Comparison of ENCODE assay signal across 8 cellular contexts in genomic region chr14:51996148-51996746, GRCh38. TPM values are rescaled to one million over a fixed set of nuclear protein-coding genes. Genes with fewer than 3 reads are reported as not detected.
A peak's percentile ranks its signal among the peaks of the same experiment; 100 is the strongest.
DNase-seq lines count a peak whose midpoint lies in the region; ATAC-seq and TF ChIP-seq lines count a peak whose summit lies in the region.

No MANE protein-coding gene starts in this region.

- H3K4me1 Mint-ChIP-seq in activated CD8-positive, alpha-beta T cell treated with anti-CD3 and anti-CD28 coated beads for 36 hours (ENCODE audit: low read depth) = peaks cover 34% of the 10 kb centered on the region

- TF ChIP-seq EP300 in upper lobe of left lung (IDR thresholded peaks at IDR 0.05) = no peak

- peak; percentile 67 for TF ChIP-seq CTCF in cardiac muscle cell (IDR thresholded peaks at IDR 0.05; ENCODE audit: low read depth, low read length)
- peak; percentile 85 for TF ChIP-seq CTCF in activated CD8-positive, alpha-beta T cell treated with anti-CD3 and anti-CD28 coated beads for 36 hours (IDR thresholded peaks at IDR 0.05)
- TF ChIP-seq CTCF in hepatocyte (IDR thresholded peaks at IDR 0.05; ENCODE audit: poor library complexity) = peak; percentile 72
- TF ChIP-seq CTCF in upper lobe of left lung (IDR thresholded peaks at IDR 0.05) = peak; percentile 26 to 71 (median 49)

- H3K4me2 ChIP-seq in hepatocyte = no peak overlapping the region

- H3K9me3 ChIP-seq in cardiac muscle cell (ENCODE audit: low read depth) = no peaks in the 10 kb centered on the region
- H3K9me3 ChIP-seq in hepatocyte (ENCODE audit: low read depth) = no peaks in the 10 kb centered on the region
- no peaks in the 10 kb centered on the region for H3K9me3 ChIP-seq in upper lobe of left lung

- H3K27ac Mint-ChIP-seq in activated CD8-positive, alpha-beta T cell treated with anti-CD3 and anti-CD28 coated beads for 36 hours = no peak overlapping the region

- TF ChIP-seq POLR2A in upper lobe of left lung (IDR thresholded peaks at IDR 0.05) = no peak

- CTCF ChIA-PET in activated CD8-positive, alpha-beta T cell treated with anti-CD3 and anti-CD28 coated beads for 36 hours (lab: Charles Lee) = interaction anchor here (0.6 to 5.9 kb wide), 22 partner anchors 10 to 277 kb away, joined by 3 to 36 read pairs (median 4); partner anchors contain the start of gene NID2

- peaks cover 42% of the 10 kb centered on the region for H3K79me2 ChIP-seq in hepatocyte

- H3K9me3 Mint-ChIP-seq in activated CD8-positive, alpha-beta T cell treated with anti-CD3 and anti-CD28 coated beads for 36 hours = no peaks in the 10 kb centered on the region

- H3K27ac ChIP-seq in cardiac muscle cell (peak overlapping the region; percentile 3), hepatocyte (no peak overlapping the region), upper lobe of left lung (no peak overlapping the region)

- intact Hi-C loops in cardiac septum (cut with DNase I) = loop anchor here (1.0 kb wide), 1 partner anchor 135 kb away; no protein-coding TSS in a partner anchor
- intact Hi-C loops in activated CD8-positive, alpha-beta T cell treated with anti-CD3 and anti-CD28 coated beads for 36 hours (cut with micrococcal nuclease) = loop anchor here (5.0 kb wide), 1 partner anchor 136 kb away; no protein-coding TSS in a partner anchor

- H3K4me3 Mint-ChIP-seq in activated CD8-positive, alpha-beta T cell treated with anti-CD3 and anti-CD28 coated beads for 36 hours = no peak overlapping the region

- peaks cover 46% of the 10 kb centered on the region for H3K36me3 Mint-ChIP-seq in activated CD8-positive, alpha-beta T cell treated with anti-CD3 and anti-CD28 coated beads for 36 hours (ENCODE audit: low read depth)

- H3K4me3 ChIP-seq in cardiac muscle cell = no peak overlapping the region
- no peak overlapping the region for H3K4me3 ChIP-seq in hepatocyte
- no peak overlapping the region for H3K4me3 ChIP-seq in upper lobe of left lung

- no peak for ATAC-seq in activated CD8-positive, alpha-beta T cell treated with anti-CD3 and anti-CD28 coated beads for 36 hours
- no peak for ATAC-seq in upper lobe of left lung (ENCODE audit: low FRiP score in 2 of 2)
- ATAC-seq in GM21360 (IDR thresholded peaks at IDR 0.05; ENCODE audit: unreplicated experiment) = no peak
- ATAC-seq in HG02642 (IDR thresholded peaks at IDR 0.05; ENCODE audit: poor library complexity, unreplicated experiment) = no peak

- no peak overlapping the region for H2AFZ ChIP-seq in hepatocyte

- H4K20me1 ChIP-seq in hepatocyte (ENCODE audit: insufficient read depth, poor library complexity, severe bottlenecking) = no peaks in the 10 kb centered on the region

- 47% methylated on average over 4 of the region's 4 CpGs for WGBS in hepatocyte (ENCODE audit: low lambda C conversion rate, missing lambda C conversion rate)
- 48 to 49% methylated on average over 4 of the region's 4 CpGs for WGBS in upper lobe of left lung, 2 donors

- H3K4me1 ChIP-seq in cardiac muscle cell (ENCODE audit: low read depth) (peaks cover 7% of the 10 kb centered on the region), hepatocyte (ENCODE audit: insufficient read depth) (no peaks in the 10 kb centered on the region), upper lobe of left lung (peaks cover 0 to 4% (median 0%) of the 10 kb centered on the region in 4 donors)

- H3K27me3 Mint-ChIP-seq in activated CD8-positive, alpha-beta T cell treated with anti-CD3 and anti-CD28 coated beads for 36 hours = no peaks in the 10 kb centered on the region

- H3K36me3 ChIP-seq in cardiac muscle cell (peaks cover 60% of the 10 kb centered on the region), hepatocyte (replicated peaks; ENCODE audit: insufficient read depth, low read depth) (peaks cover 2% of the 10 kb centered on the region), upper lobe of left lung (peaks cover 10 to 86% (median 28%) of the 10 kb centered on the region in 4 donors)

- POLR2A ChIA-PET in activated CD8-positive, alpha-beta T cell treated with anti-CD3 and anti-CD28 coated beads for 36 hours (lab: Charles Lee) = interaction anchor here (0.9 kb wide), 1 partner anchor 8 kb away, joined by 4 read pairs; no protein-coding TSS in a partner anchor

- no peaks in the 10 kb centered on the region for H3K9me2 ChIP-seq in hepatocyte (replicated peaks; ENCODE audit: insufficient read depth)

- DNase-seq in cardiac muscle cell (ENCODE audit: low read depth in 1 of 2, low spot score in 1 of 2) (peak; percentile 60 to 78), cardiac septum (ENCODE audit: low spot score) (no peak), hepatocyte (ENCODE audit: low spot score) (peak; percentile 55), upper lobe of left lung (no peak), NCI-H1417 (lab: John Stamatoyannopoulos, UW) (no peak)
- DNase-seq in activated CD8-positive, alpha-beta T cell treated with anti-CD3 and anti-CD28 coated beads for 36 hours = peak; percentile 15

- H3K27me3 ChIP-seq in cardiac muscle cell (no peaks in the 10 kb centered on the region), hepatocyte (no peaks in the 10 kb centered on the region), upper lobe of left lung (no peaks in the 10 kb centered on the region)

RNA-seq across cellular contexts. Expression of gene RTRAF, which starts 6.9 kb away (rescaled TPM):
- total RNA-seq in cardiac muscle cell (60.6 and 129 TPM in 2 replicates), cardiac septum (159 TPM), hepatocyte (94.7 and 96.8 TPM in 2 replicates), upper lobe of left lung (100 to 1,000 TPM in 2 of 6 donors, 10 to 100 TPM in 3, 1 to 10 TPM in 1; 7.3 to 116 (median 62.0) TPM)
- polyA plus RNA-seq in cardiac muscle cell (309 and 332 TPM in 2 replicates), hepatocyte (177 and 194 TPM in 2 replicates)
- total RNA-seq in activated CD8-positive, alpha-beta T cell treated with anti-CD3 and anti-CD28 coated beads for 36 hours = 100 to 1,000 TPM; 230 to 235 TPM

Comparison
In these comparisons a context has a peak if more than half of its experiments do, and no peak if none do; other contexts are left out.
1. DNase-seq: peak in cardiac muscle cell (2 of 2), activated CD8-positive, alpha-beta T cell treated with anti-CD3 and anti-CD28 coated beads for 36 hours (single experiment) and hepatocyte (single experiment); none in cardiac septum (single experiment), upper lobe of left lung (0 of 2) and NCI-H1417 (0 of 3).
2. Peak in every context shown above with its lines, with median percentiles within 50 percentile points of each other: CTCF ChIP-seq.